1 cellular context compared by ENCODE assay signal in genomic region chrX:152904151-152905080, GRCh38.
TF ChIP-seq lines count a peak whose summit lies in the region.

No MANE protein-coding gene starts in this region.

TF ChIP-seq in K562, 482 proteins besides CTCF, POLR2A, EP300 and RAD21 (continued from another document):
- TF ChIP-seq ZBTB40 (IDR thresholded peaks at IDR 0.05) (no peak), ZBTB40 (CRISPR knock-in tag; IDR thresholded peaks at IDR 0.05) (no peak), JUND (IDR thresholded peaks at IDR 0.05; ENCODE audit: borderline replicate concordance, low read depth, low read length) (0 out of 2 replicates have a peak, but pooled peaks have one; percentile 6), JUND (tag; IDR thresholded peaks at IDR 0.05; ENCODE audit: borderline replicate concordance, low read depth, low read length) (no peak), ETV1 (tag; conservative IDR thresholded peaks at IDR 0.05; ENCODE audit: low read depth) (no peak)
TF ChIP-seq in K562: peak in this region for 3.
